Comparison of ENCODE assay signal across 1 cellular context in the genomic region with DNA sequence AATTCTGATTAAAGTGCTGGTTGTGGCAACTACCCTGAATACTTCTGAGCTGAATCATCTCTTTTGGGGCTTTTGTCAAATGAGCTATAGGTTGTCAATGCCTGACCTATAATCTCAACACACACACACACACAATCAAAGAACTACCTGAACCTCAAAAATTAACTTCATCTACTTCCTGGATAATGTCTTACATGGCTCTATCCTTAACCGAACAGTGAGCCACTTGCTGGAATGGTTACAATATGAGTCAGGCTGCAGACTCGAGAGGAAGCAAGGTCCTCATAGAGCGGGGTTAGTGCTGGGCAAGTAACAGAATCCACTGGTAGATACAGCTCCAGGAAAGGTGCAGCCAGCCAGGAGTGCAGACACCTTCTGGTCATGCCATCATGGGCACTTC.
A peak's percentile ranks its signal among the peaks of the same experiment; 100 is the strongest.
TF ChIP-seq lines count a peak whose summit lies in the region.

No MANE protein-coding gene starts in this region.

TF ChIP-seq in IMR-90, 13 proteins besides CTCF, POLR2A, EP300 and RAD21:
- TF ChIP-seq SMC3 (IDR thresholded peaks at IDR 0.05; ENCODE audit: low read depth, low read length) (no peak), FOS (IDR thresholded peaks at IDR 0.05; ENCODE audit: low read depth, low read length) (peak; percentile 56; the same call in 1 of the 2 replicates)
